Comparison of ENCODE assay signal across 1 cellular context in the genomic region with DNA sequence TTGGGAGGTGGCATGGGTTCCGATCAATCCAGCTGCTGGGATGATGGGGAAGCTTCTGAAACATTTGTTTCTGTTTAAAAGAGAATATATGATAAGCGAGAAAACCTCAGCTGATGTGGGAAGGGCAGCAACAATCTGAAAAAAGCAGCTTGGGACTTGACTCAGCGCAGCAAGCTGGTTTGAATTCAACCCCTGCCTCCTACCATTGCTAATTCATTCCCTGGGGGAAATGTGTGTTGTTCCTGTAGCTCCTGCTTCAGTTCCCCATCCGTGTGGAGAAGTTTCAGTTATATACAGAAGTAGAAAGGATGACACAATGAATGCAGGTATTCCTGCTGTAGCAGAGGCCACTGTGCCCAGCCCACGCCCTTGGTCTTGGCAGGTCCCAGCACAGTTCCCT.
TF ChIP-seq lines count a peak whose summit lies in the region.

No MANE protein-coding gene starts in this region.

TF ChIP-seq in GM23338, 12 proteins besides CTCF, POLR2A, EP300 and RAD21 (continued from another document):
- TF ChIP-seq, protein P1, sequence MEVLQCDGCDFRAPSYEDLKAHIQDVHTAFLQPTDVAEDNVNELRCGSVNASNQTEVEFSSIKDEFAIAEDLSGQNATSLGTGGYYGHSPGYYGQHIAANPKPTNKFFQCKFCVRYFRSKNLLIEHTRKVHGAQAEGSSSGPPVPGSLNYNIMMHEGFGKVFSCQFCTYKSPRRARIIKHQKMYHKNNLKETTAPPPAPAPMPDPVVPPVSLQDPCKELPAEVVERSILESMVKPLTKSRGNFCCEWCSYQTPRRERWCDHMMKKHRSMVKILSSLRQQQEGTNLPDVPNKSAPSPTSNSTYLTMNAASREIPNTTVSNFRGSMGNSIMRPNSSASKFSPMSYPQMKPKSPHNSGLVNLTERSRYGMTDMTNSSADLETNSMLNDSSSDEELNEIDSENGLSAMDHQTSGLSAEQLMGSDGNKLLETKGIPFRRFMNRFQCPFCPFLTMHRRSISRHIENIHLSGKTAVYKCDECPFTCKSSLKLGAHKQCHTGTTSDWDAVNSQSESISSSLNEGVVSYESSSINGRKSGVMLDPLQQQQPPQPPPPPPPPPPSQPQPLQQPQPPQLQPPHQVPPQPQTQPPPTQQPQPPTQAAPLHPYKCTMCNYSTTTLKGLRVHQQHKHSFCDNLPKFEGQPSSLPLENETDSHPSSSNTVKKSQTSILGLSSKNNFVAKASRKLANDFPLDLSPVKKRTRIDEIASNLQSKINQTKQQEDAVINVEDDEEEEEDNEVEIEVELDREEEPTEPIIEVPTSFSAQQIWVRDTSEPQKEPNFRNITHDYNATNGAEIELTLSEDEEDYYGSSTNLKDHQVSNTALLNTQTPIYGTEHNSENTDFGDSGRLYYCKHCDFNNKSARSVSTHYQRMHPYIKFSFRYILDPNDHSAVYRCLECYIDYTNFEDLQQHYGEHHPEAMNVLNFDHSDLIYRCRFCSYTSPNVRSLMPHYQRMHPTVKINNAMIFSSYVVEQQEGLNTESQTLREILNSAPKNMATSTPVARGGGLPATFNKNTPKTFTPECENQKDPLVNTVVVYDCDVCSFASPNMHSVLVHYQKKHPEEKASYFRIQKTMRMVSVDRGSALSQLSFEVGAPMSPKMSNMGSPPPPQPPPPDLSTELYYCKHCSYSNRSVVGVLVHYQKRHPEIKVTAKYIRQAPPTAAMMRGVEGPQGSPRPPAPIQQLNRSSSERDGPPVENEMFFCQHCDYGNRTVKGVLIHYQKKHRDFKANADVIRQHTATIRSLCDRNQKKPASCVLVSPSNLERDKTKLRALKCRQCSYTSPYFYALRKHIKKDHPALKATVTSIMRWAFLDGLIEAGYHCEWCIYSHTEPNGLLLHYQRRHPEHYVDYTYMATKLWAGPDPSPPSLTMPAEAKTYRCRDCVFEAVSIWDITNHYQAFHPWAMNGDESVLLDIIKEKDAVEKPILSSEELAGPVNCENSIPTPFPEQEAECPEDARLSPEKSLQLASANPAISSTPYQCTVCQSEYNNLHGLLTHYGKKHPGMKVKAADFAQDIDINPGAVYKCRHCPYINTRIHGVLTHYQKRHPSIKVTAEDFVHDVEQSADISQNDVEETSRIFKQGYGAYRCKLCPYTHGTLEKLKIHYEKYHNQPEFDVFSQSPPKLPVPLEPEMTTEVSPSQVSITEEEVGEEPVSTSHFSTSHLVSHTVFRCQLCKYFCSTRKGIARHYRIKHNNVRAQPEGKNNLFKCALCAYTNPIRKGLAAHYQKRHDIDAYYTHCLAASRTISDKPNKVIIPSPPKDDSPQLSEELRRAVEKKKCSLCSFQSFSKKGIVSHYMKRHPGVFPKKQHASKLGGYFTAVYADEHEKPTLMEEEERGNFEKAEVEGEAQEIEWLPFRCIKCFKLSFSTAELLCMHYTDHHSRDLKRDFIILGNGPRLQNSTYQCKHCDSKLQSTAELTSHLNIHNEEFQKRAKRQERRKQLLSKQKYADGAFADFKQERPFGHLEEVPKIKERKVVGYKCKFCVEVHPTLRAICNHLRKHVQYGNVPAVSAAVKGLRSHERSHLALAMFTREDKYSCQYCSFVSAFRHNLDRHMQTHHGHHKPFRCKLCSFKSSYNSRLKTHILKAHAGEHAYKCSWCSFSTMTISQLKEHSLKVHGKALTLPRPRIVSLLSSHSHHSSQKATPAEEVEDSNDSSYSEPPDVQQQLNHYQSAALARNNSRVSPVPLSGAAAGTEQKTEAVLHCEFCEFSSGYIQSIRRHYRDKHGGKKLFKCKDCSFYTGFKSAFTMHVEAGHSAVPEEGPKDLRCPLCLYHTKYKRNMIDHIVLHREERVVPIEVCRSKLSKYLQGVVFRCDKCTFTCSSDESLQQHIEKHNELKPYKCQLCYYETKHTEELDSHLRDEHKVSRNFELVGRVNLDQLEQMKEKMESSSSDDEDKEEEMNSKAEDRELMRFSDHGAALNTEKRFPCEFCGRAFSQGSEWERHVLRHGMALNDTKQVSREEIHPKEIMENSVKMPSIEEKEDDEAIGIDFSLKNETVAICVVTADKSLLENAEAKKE (CRISPR knock-in tag; IDR thresholded peaks at IDR 0.05), result no peak
- TF ChIP-seq JUNB (IDR thresholded peaks at IDR 0.05; ENCODE audit: unreplicated experiment) (no peak), EZH2phosphoT487 (IDR thresholded peaks at IDR 0.05; ENCODE audit: unreplicated experiment) (no peak), POLR2AphosphoS5 (IDR thresholded peaks at IDR 0.05; ENCODE audit: low read depth) (no peak), ZNF331 (CRISPR knock-in tag; IDR thresholded peaks at IDR 0.05; ENCODE audit: low read depth) (no peak), ZNF114 (CRISPR knock-in tag; IDR thresholded peaks at IDR 0.05) (no peak), STAT1 (IDR thresholded peaks at IDR 0.05; ENCODE audit: unreplicated experiment) (no peak)
- TF ChIP-seq, protein P2, sequence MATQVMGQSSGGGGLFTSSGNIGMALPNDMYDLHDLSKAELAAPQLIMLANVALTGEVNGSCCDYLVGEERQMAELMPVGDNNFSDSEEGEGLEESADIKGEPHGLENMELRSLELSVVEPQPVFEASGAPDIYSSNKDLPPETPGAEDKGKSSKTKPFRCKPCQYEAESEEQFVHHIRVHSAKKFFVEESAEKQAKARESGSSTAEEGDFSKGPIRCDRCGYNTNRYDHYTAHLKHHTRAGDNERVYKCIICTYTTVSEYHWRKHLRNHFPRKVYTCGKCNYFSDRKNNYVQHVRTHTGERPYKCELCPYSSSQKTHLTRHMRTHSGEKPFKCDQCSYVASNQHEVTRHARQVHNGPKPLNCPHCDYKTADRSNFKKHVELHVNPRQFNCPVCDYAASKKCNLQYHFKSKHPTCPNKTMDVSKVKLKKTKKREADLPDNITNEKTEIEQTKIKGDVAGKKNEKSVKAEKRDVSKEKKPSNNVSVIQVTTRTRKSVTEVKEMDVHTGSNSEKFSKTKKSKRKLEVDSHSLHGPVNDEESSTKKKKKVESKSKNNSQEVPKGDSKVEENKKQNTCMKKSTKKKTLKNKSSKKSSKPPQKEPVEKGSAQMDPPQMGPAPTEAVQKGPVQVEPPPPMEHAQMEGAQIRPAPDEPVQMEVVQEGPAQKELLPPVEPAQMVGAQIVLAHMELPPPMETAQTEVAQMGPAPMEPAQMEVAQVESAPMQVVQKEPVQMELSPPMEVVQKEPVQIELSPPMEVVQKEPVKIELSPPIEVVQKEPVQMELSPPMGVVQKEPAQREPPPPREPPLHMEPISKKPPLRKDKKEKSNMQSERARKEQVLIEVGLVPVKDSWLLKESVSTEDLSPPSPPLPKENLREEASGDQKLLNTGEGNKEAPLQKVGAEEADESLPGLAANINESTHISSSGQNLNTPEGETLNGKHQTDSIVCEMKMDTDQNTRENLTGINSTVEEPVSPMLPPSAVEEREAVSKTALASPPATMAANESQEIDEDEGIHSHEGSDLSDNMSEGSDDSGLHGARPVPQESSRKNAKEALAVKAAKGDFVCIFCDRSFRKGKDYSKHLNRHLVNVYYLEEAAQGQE (IDR thresholded peaks at IDR 0.05; ENCODE audit: unreplicated experiment), result no peak
